In genomic region chr2:55617160-55618024, GRCh38 we compare ENCODE assay signal across 8 cellular contexts. TPM values are rescaled to one million over a fixed set of nuclear protein-coding genes. Genes with fewer than 3 reads are reported as not detected.
DNase-seq lines count a peak whose midpoint lies in the region; ATAC-seq and TF ChIP-seq lines count a peak whose summit lies in the region.

TSS of gene PPP4R3B (minus strand) at chr2:55617622. CDS start at chr2:55617285, 337 bp downstream.

- H3K36me3 Mint-ChIP-seq in activated T-cell treated with anti-CD3 and anti-CD28 coated beads, Interleukin-2, amount 50 U/mL, for 72 hours (ENCODE audit: insufficient read depth in 2 of 2): peaks cover 3 to 14% of the 10 kb centered on the region in 2 donors
- peaks cover 0 to 7% of the 10 kb centered on the region in 2 donors for H3K36me3 Mint-ChIP-seq in naive B cell
- H3K36me3 Mint-ChIP-seq in stimulated activated memory B cell treated with anti-CD40 and anti-IgM and Interleukin-4, amounts not matched to agents 10 μg/mL and 1 μg/mL and 100 μg/mL, for 72 hours: peaks cover 18% of the 10 kb centered on the region

- peaks cover 32% of the 10 kb centered on the region for H3K4me1 Mint-ChIP-seq in activated T-cell treated with anti-CD3 and anti-CD28 coated beads, Interleukin-2, amount 50 U/mL, for 72 hours (ENCODE audit: low read depth)
- peaks cover 15 to 49% (median 30%) of the 10 kb centered on the region in 3 donors for H3K4me1 Mint-ChIP-seq in naive B cell
- peaks cover 16% of the 10 kb centered on the region for H3K4me1 Mint-ChIP-seq in stimulated activated memory B cell treated with anti-CD40 and anti-IgM and Interleukin-4, amounts not matched to agents 10 μg/mL and 1 μg/mL and 100 μg/mL, for 72 hours

- peak; percentile 99 to 100 (median 99) for DNase-seq in Peyer's patch
- DNase-seq in activated T-cell treated with anti-CD3 and anti-CD28 coated beads, Interleukin-2, amount 50 U/mL, for 72 hours: peak; percentile 98 to 99
- DNase-seq in fibroblast of gingiva (ENCODE audit: low read depth): peak; percentile 100
- DNase-seq in naive B cell: peak; percentile 99

- no peak within 1 kb of the TSS for H3K4me3 Mint-ChIP-seq in activated T-cell treated with anti-CD3 and anti-CD28 coated beads, Interleukin-2, amount 50 U/mL, for 72 hours
- no peak within 1 kb of the TSS for H3K4me3 Mint-ChIP-seq in naive B cell
- no peak within 1 kb of the TSS for H3K4me3 Mint-ChIP-seq in stimulated activated memory B cell treated with anti-CD40 and anti-IgM and Interleukin-4, amounts not matched to agents 10 μg/mL and 1 μg/mL and 100 μg/mL, for 72 hours

- H3K4me3 ChIP-seq in DOHH2 (ENCODE audit: low read length) (peak within 1 kb of the TSS; percentile 87), Peyer's patch (peak within 1 kb of the TSS; percentile 67 to 97 (median 86))

- H3K9me2 ChIP-seq in DOHH2 (replicated peaks; ENCODE audit: control insufficient read depth, low read length): no peaks in the 10 kb centered on the region

- H3K79me2 ChIP-seq in DOHH2 (ENCODE audit: control insufficient read depth, low read length): peaks cover 98% of the 10 kb centered on the region

- H3K27me3 ChIP-seq in DOHH2 (ENCODE audit: control insufficient read depth, low read length) (no peaks in the 10 kb centered on the region), Peyer's patch (no peaks in the 10 kb centered on the region)

- H3K9me3 ChIP-seq in DOHH2 (ENCODE audit: control insufficient read depth, insufficient read depth, low read length) (no peaks in the 10 kb centered on the region), KOPT-K1 (ENCODE audit: insufficient read depth, low read length, poor library complexity, severe bottlenecking) (no peaks in the 10 kb centered on the region), Peyer's patch (no peaks in the 10 kb centered on the region)

- peaks cover 26% of the 10 kb centered on the region for H4K20me1 ChIP-seq in DOHH2 (ENCODE audit: control insufficient read depth, insufficient read depth, low read depth, low read length)

- ATAC-seq in GM21786 (IDR thresholded peaks at IDR 0.05; ENCODE audit: unreplicated experiment) (peak; percentile 84), naive B cell (ENCODE audit: low read depth in 2 of 2) (peak; percentile 75 to 77)
- peak; percentile 93 to 94 for ATAC-seq in activated T-cell treated with anti-CD3 and anti-CD28 coated beads, Interleukin-2, amount 50 U/mL, for 72 hours (replicated peaks in 1 of 2)
- peak; percentile 97 for ATAC-seq in stimulated activated memory B cell treated with anti-CD40 and anti-IgM and Interleukin-4, amounts not matched to agents 10 μg/mL and 1 μg/mL and 100 μg/mL, for 72 hours

- no peaks in the 10 kb centered on the region for H3K27me3 Mint-ChIP-seq in activated T-cell treated with anti-CD3 and anti-CD28 coated beads, Interleukin-2, amount 50 U/mL, for 72 hours (ENCODE audit: low read depth)
- no peaks in the 10 kb centered on the region for H3K27me3 Mint-ChIP-seq in naive B cell
- H3K27me3 Mint-ChIP-seq in stimulated activated memory B cell treated with anti-CD40 and anti-IgM and Interleukin-4, amounts not matched to agents 10 μg/mL and 1 μg/mL and 100 μg/mL, for 72 hours: no peaks in the 10 kb centered on the region

- TF ChIP-seq CTCF in DOHH2 (IDR thresholded peaks at IDR 0.05; ENCODE audit: low read depth, low read length, poor library complexity, severe bottlenecking): no peak
- TF ChIP-seq CTCF in Peyer's patch (IDR thresholded peaks at IDR 0.05): peak; percentile 56 to 84 (median 77)

- no peak within 1 kb of the TSS for H3K27ac Mint-ChIP-seq in activated T-cell treated with anti-CD3 and anti-CD28 coated beads, Interleukin-2, amount 50 U/mL, for 72 hours
- H3K27ac Mint-ChIP-seq in naive B cell: no peak within 1 kb of the TSS
- H3K27ac Mint-ChIP-seq in stimulated activated memory B cell treated with anti-CD40 and anti-IgM and Interleukin-4, amounts not matched to agents 10 μg/mL and 1 μg/mL and 100 μg/mL, for 72 hours: no peak within 1 kb of the TSS

- H3K27ac ChIP-seq in DOHH2 (ENCODE audit: low read depth, low read length): peak within 1 kb of the TSS; percentile 72
- H3K27ac ChIP-seq in KOPT-K1 (ENCODE audit: low read depth, low read length, poor library complexity, severe bottlenecking): peak within 1 kb of the TSS; percentile 81
- peak within 1 kb of the TSS; percentile 96 to 99 (median 98) for H3K27ac ChIP-seq in Peyer's patch

- no peaks in the 10 kb centered on the region for H3K9me3 Mint-ChIP-seq in activated T-cell treated with anti-CD3 and anti-CD28 coated beads, Interleukin-2, amount 50 U/mL, for 72 hours
- H3K9me3 Mint-ChIP-seq in naive B cell: no peaks in the 10 kb centered on the region
- H3K9me3 Mint-ChIP-seq in stimulated activated memory B cell treated with anti-CD40 and anti-IgM and Interleukin-4, amounts not matched to agents 10 μg/mL and 1 μg/mL and 100 μg/mL, for 72 hours: no peaks in the 10 kb centered on the region

- H3K4me2 ChIP-seq in DOHH2 (ENCODE audit: low read length): peak within 1 kb of the TSS; percentile 92

- H3K4me1 ChIP-seq in DOHH2 (ENCODE audit: control insufficient read depth, low read length): peaks cover 41% of the 10 kb centered on the region
- peaks cover 0 to 29% (median 10%) of the 10 kb centered on the region in 4 donors for H3K4me1 ChIP-seq in Peyer's patch

- peaks cover 83% of the 10 kb centered on the region for H3K36me3 ChIP-seq in DOHH2 (ENCODE audit: control insufficient read depth, low read length)
- peaks cover 51% of the 10 kb centered on the region for H3K36me3 ChIP-seq in KOPT-K1 (ENCODE audit: insufficient read depth, low read length)
- H3K36me3 ChIP-seq in Peyer's patch: peaks cover 0 to 31% (median 0%) of the 10 kb centered on the region in 3 donors

- TF ChIP-seq POLR2A in Peyer's patch (IDR thresholded peaks at IDR 0.05): peak; percentile 97 to 99

- H3F3A ChIP-seq in DOHH2 (ENCODE audit: control insufficient read depth, insufficient read depth): 0 out of 2 replicates have a peak, but pooled peaks cover 3% of the 10 kb centered on the region

RNA-seq across cellular contexts. Expression of gene PPP4R3B, which starts in this region (rescaled TPM):
- total RNA-seq in Peyer's patch: 10 to 100 TPM; 58.6 to 87.0 (median 69.5) TPM
- 10 to 100 TPM; 80.8 TPM for total RNA-seq in activated T-cell treated with anti-CD3 and anti-CD28 coated beads, Interleukin-2, amount 50 U/mL, for 72 hours
- polyA plus RNA-seq in naive B cell (ENCODE audit: low read depth in 6 of 6): 10 to 100 TPM; 43.2 to 73.6 (median 70.0) TPM

Comparison
In these comparisons a context has a peak if more than half of its experiments do, and no peak if none do; other contexts are left out.
1. Peak in every context shown above with its lines: DNase-seq, ATAC-seq, H3K4me3 ChIP-seq and H3K27ac ChIP-seq.